In the genomic region with DNA sequence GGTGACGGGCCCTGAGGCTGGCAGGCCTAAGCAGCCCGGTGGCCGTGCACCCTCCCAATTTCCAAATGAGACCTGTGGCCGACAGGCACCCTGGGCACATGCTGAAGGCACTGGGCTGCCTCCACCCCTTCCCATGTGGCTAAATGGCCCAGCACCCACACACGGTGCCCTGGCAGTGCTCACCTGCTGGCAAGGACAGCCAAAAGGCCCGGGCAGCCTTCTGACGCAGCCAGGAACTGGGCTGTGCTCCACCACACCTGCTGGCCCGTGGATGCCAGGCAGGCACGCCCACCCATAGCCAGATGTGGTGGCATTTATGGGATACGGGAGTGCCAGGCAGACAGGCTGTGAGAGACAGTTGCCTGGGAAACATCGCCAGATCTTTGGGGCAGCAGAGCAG, we compare ENCODE assay signal across 8 cellular contexts. TPM values are rescaled to one million over a fixed set of nuclear protein-coding genes. Genes with fewer than 3 reads are reported as not detected.
DNase-seq lines count a peak whose midpoint lies in the region; ATAC-seq and TF ChIP-seq lines count a peak whose summit lies in the region.

No MANE protein-coding gene starts in this region.

- H3K9me3 ChIP-seq in left ventricle myocardium inferior (replicated peaks) (no peaks in the 10 kb centered on the region), uterus (no peaks in the 10 kb centered on the region)

- intact Hi-C loops in left ventricle myocardium inferior (cut with micrococcal nuclease) (loop anchor here (5.0 kb wide), 1 partner anchor 184 kb away; no protein-coding TSS in a partner anchor), left cardiac atrium (cut with DNase I) (loop anchor here (5.0 to 10.0 kb wide), 2 partner anchors 116 to 119 kb away; no protein-coding TSS in a partner anchor), uterus (cut with DNase I; ENCODE audit: low total_unique reads) (no loop called here)

- peak overlapping the region; percentile 81 for H3K27ac ChIP-seq in left ventricle myocardium inferior (replicated peaks)
- peak overlapping the region; percentile 61 for H3K27ac ChIP-seq in cingulate gyrus (ENCODE audit: low read depth, low read length)
- peak overlapping the region; percentile 74 to 84 for H3K27ac ChIP-seq in uterus

- H3K4me3 ChIP-seq in left ventricle myocardium inferior (peak overlapping the region; percentile 71), uterus (no peak overlapping the region)

- H3K27me3 ChIP-seq in left ventricle myocardium inferior (ENCODE audit: low read depth) (no peaks in the 10 kb centered on the region), uterus (no peaks in the 10 kb centered on the region)

- DNase-seq in left ventricle myocardium inferior: no peak
- DNase-seq in left cardiac atrium: no peak
- DNase-seq in myocyte (ENCODE audit: low read depth): peak; percentile 26
- DNase-seq in uterus: no peak
- no peak for DNase-seq in GOT3 (lab: John Stamatoyannopoulos, UW)
- no peak for DNase-seq in glomerular visceral epithelial cell (ENCODE audit: extremely low spot score)

- H3K36me3 ChIP-seq in left ventricle myocardium inferior (no peaks in the 10 kb centered on the region), uterus (no peaks in the 10 kb centered on the region)

- no peak for TF ChIP-seq CTCF in left ventricle myocardium inferior (IDR thresholded peaks at IDR 0.05; ENCODE audit: borderline replicate concordance)
- TF ChIP-seq CTCF in uterus (IDR thresholded peaks at IDR 0.05): no peak

- ATAC-seq in left cardiac atrium (no peak), HG02938 (IDR thresholded peaks at IDR 0.05; ENCODE audit: unreplicated experiment) (no peak)

- TF ChIP-seq POLR2A in uterus (IDR thresholded peaks at IDR 0.05): no peak

- peaks cover 58% of the 10 kb centered on the region for H3K4me1 ChIP-seq in left ventricle myocardium inferior
- peaks cover 0 to 16% of the 10 kb centered on the region in 2 donors for H3K4me1 ChIP-seq in uterus

RNA-seq across cellular contexts. Expression of gene FAAP20, which starts 4.0 kb away (rescaled TPM):
- 37.0 TPM for total RNA-seq in left ventricle myocardium inferior
- total RNA-seq in left cardiac atrium: 10 to 100 TPM; 35.4 to 41.4 TPM
- total RNA-seq in myocyte: 37.3 and 43.0 TPM in 2 replicates
- 64.9 TPM for polyA plus RNA-seq in myocyte (2012)
- total RNA-seq in uterus: 10 to 100 TPM in 2 of 4 donors, 1 to 10 TPM in 2; 1.5 to 68.5 (median 15.4) TPM

RNA-seq across cellular contexts. Expression of gene SKI, which starts 29.5 kb away (rescaled TPM):
- 37.9 TPM for total RNA-seq in left ventricle myocardium inferior
- total RNA-seq in left cardiac atrium: 10 to 100 TPM; 47.1 to 66.9 TPM
- 12.1 and 15.2 TPM in 2 replicates for total RNA-seq in myocyte
- polyA plus RNA-seq in myocyte (2012): 34.7 TPM
- 100 to 1,000 TPM in 1 of 4 donors, 10 to 100 TPM in 3; 22.8 to 148 (median 34.9) TPM for total RNA-seq in uterus
